In genomic region chr18:74485860-74486849, GRCh38 we compare ENCODE assay signal across 21 cellular contexts. TPM values are rescaled to one million over a fixed set of nuclear protein-coding genes. Genes with fewer than 3 reads are reported as not detected.
A peak's percentile ranks its signal among the peaks of the same experiment; 100 is the strongest.
DNase-seq lines count a peak whose midpoint lies in the region; ATAC-seq, FAIRE-seq and TF ChIP-seq lines count a peak whose summit lies in the region.
"Had no signal": no experiment of that assay in that cellular context is flagged by ENCODE, and none has a peak within 500 bp of the region (broad histone marks: within the 10 kb centered on the region; RNA-seq: fewer than 3 reads in every experiment).

No MANE protein-coding gene starts in this region.

- H3K27me3 ChIP-seq in hepatocyte (no peaks in the 10 kb centered on the region), smooth muscle cell (ENCODE audit: low read depth) (no peaks in the 10 kb centered on the region), ovary (no peaks in the 10 kb centered on the region)

- H3K36me3 ChIP-seq in hepatocyte (replicated peaks; ENCODE audit: insufficient read depth, low read depth) (no peaks in the 10 kb centered on the region), smooth muscle cell (ENCODE audit: low read depth) (no peaks in the 10 kb centered on the region), ovary (no peaks in the 10 kb centered on the region)
- H3K36me3 ChIP-seq: HAP-1 had no signal

- intact Hi-C loops in ovary (cut with DNase I): no loop called here

- H2AFZ ChIP-seq in hepatocyte: no peak overlapping the region
- no peak overlapping the region for H2AFZ ChIP-seq in smooth muscle cell (ENCODE audit: low read depth)

- peak overlapping the region; percentile 46 for H3K4me2 ChIP-seq in hepatocyte
- H3K4me2 ChIP-seq in smooth muscle cell: peak overlapping the region; percentile 63

- DNase-seq in D721Med (ENCODE audit: insufficient read length, low spot score): no peak
- no peak for DNase-seq in activated naive CD8-positive, alpha-beta T cell treated with anti-CD3 and anti-CD28 coated beads for 36 hours
- DNase-seq in hepatocyte (ENCODE audit: low spot score): no peak
- DNase-seq in smooth muscle cell (lab: John Stamatoyannopoulos, UW; ENCODE audit: unreplicated experiment): no peak
- no peak for DNase-seq in ovary
- DNase-seq in NCI-H2196 (lab: John Stamatoyannopoulos, UW; ENCODE audit: unreplicated experiment): no peak
- DNase-seq in medulla oblongata (ENCODE audit: extremely low spot score): no peak
- DNase-seq: activated T-cell treated with anti-CD3 and anti-CD28 coated beads, Interleukin-2, amount 50 U/mL, for 24 hours; Calu3; effector CD8-positive, alpha-beta T cell; GF-D8; NCI-H2029 treated with DMSO at 0.1 percent for 48 hours; NCI-H526 treated with DMSO at 0.1 percent for 48 hours; stimulated activated naive CD4-positive, alpha-beta T cell had no signal

- peaks cover 11% of the 10 kb centered on the region for H3F3A ChIP-seq in smooth muscle cell (ENCODE audit: low read depth)

- H3K9me3 ChIP-seq in hepatocyte (ENCODE audit: low read depth) (no peaks in the 10 kb centered on the region), smooth muscle cell (replicated peaks; ENCODE audit: low read depth) (no peaks in the 10 kb centered on the region), ovary (no peaks in the 10 kb centered on the region)
- H3K9me3 ChIP-seq: HAP-1 had no signal

- peak overlapping the region; percentile 29 for H3K27ac ChIP-seq in hepatocyte
- peak overlapping the region; percentile 23 for H3K27ac ChIP-seq in smooth muscle cell (ENCODE audit: low read depth)
- no peak overlapping the region for H3K27ac ChIP-seq in ovary

- peak; percentile 38 for FAIRE-seq in D721Med (lab: Jason Lieb, UNC)
- FAIRE-seq: bronchial epithelial cell, RCC 7860 had no signal

- no peak for ATAC-seq in HG03565 (IDR thresholded peaks at IDR 0.05; ENCODE audit: unreplicated experiment)

- H3K4me3 ChIP-seq in hepatocyte: no peak overlapping the region
- H3K4me3 ChIP-seq in smooth muscle cell: no peak overlapping the region
- H3K4me3 ChIP-seq in ovary: no peak overlapping the region
- H3K4me3 ChIP-seq: HAP-1 had no signal

- H4K20me1 ChIP-seq in hepatocyte (ENCODE audit: insufficient read depth, poor library complexity, severe bottlenecking): no peaks in the 10 kb centered on the region
- no peaks in the 10 kb centered on the region for H4K20me1 ChIP-seq in smooth muscle cell (ENCODE audit: low read depth)

- H3K27ac Mint-ChIP-seq in activated naive CD8-positive, alpha-beta T cell treated with anti-CD3 and anti-CD28 coated beads for 36 hours: peak overlapping the region; percentile 32
- H3K27ac Mint-ChIP-seq: activated naive CD8-positive, alpha-beta T cell; activated T-cell treated with anti-CD3 and anti-CD28 coated beads, Interleukin-2, amount 50 U/mL, for 24 hours had no signal

- H3K27me3 Mint-ChIP-seq in activated naive CD8-positive, alpha-beta T cell treated with anti-CD3 and anti-CD28 coated beads for 36 hours: no peaks in the 10 kb centered on the region
- H3K27me3 Mint-ChIP-seq: activated naive CD8-positive, alpha-beta T cell had no signal

- TF ChIP-seq CTCF in D721Med (IDR thresholded peaks at IDR 0.05; ENCODE audit: insufficient read depth, missing control alignments) (no peak), hepatocyte (IDR thresholded peaks at IDR 0.05; ENCODE audit: poor library complexity) (peak; percentile 12), smooth muscle cell (IDR thresholded peaks at IDR 0.05; ENCODE audit: borderline replicate concordance, insufficient read depth, poor library complexity, severe bottlenecking) (no peak), ovary (IDR thresholded peaks at IDR 0.05) (no peak)

- no peak overlapping the region for H3K9ac ChIP-seq in smooth muscle cell (ENCODE audit: low read depth)

- peaks cover 19% of the 10 kb centered on the region for H3K4me1 Mint-ChIP-seq in activated naive CD8-positive, alpha-beta T cell treated with anti-CD3 and anti-CD28 coated beads for 36 hours

- TF ChIP-seq POLR2A in ovary (IDR thresholded peaks at IDR 0.05): no peak

- H3K79me2 ChIP-seq in hepatocyte (no peaks in the 10 kb centered on the region), smooth muscle cell (ENCODE audit: low read depth) (no peaks in the 10 kb centered on the region)

- WGBS in hepatocyte (ENCODE audit: low lambda C conversion rate, missing lambda C conversion rate): 83% methylated on average over 17 of the region's 17 CpGs
- 81% methylated on average over 17 of the region's 17 CpGs for WGBS in smooth muscle cell (ENCODE audit: low lambda C conversion rate)
- WGBS in ovary, 3 donors: 61 to 68% (median 64%) methylated on average over 16 to 17 of the region's 17 CpGs

- H3K9me2 ChIP-seq in hepatocyte (replicated peaks; ENCODE audit: insufficient read depth): no peaks in the 10 kb centered on the region

- no peaks in the 10 kb centered on the region for H3K36me3 Mint-ChIP-seq in activated naive CD8-positive, alpha-beta T cell treated with anti-CD3 and anti-CD28 coated beads for 36 hours
- H3K36me3 Mint-ChIP-seq: activated naive CD8-positive, alpha-beta T cell had no signal

- no peaks in the 10 kb centered on the region for H3K9me3 Mint-ChIP-seq in activated naive CD8-positive, alpha-beta T cell treated with anti-CD3 and anti-CD28 coated beads for 36 hours
- H3K9me3 Mint-ChIP-seq: activated T-cell treated with anti-CD3 and anti-CD28 coated beads, Interleukin-2, amount 50 U/mL, for 24 hours had no signal

- no peak for TF ChIP-seq EP300 in ovary (IDR thresholded peaks at IDR 0.05)

- no peak overlapping the region for H3K4me3 Mint-ChIP-seq in activated naive CD8-positive, alpha-beta T cell treated with anti-CD3 and anti-CD28 coated beads for 36 hours
- H3K4me3 Mint-ChIP-seq: activated naive CD8-positive, alpha-beta T cell; activated T-cell treated with anti-CD3 and anti-CD28 coated beads, Interleukin-2, amount 50 U/mL, for 24 hours had no signal

- H3K4me1 ChIP-seq in hepatocyte (ENCODE audit: insufficient read depth): peaks cover 21% of the 10 kb centered on the region
- no peaks in the 10 kb centered on the region for H3K4me1 ChIP-seq in smooth muscle cell (ENCODE audit: low read depth)
- H3K4me1 ChIP-seq in ovary (ENCODE audit: insufficient read depth): no peaks in the 10 kb centered on the region
- H3K4me1 ChIP-seq: HAP-1 had no signal

RNA-seq across cellular contexts. Expression of gene CNDP2, which starts 10.0 kb away (rescaled TPM):
- 100 to 1,000 TPM; 201 to 207 TPM for total RNA-seq in activated naive CD8-positive, alpha-beta T cell treated with anti-CD3 and anti-CD28 coated beads for 36 hours
- total RNA-seq in hepatocyte (95.7 and 101 TPM in 2 replicates), smooth muscle cell (48.0 and 73.4 TPM in 2 replicates), ovary (100 to 1,000 TPM in 2 of 7 donors, 10 to 100 TPM in 5; 28.1 to 119 (median 91.7) TPM)
- polyA plus RNA-seq in hepatocyte (122 and 135 TPM in 2 replicates), smooth muscle cell (64.1 and 81.1 TPM in 2 replicates), ovary (100 to 1,000 TPM in 1 of 2 donors, 10 to 100 TPM in 1; 41.1 to 107 TPM)

RNA-seq across cellular contexts. Expression of gene DIPK1C, which starts 29.0 kb away (rescaled TPM):
- total RNA-seq in activated naive CD8-positive, alpha-beta T cell treated with anti-CD3 and anti-CD28 coated beads for 36 hours: not detected
- total RNA-seq in hepatocyte: 0.40 and 0.56 TPM in 2 replicates
- polyA plus RNA-seq in hepatocyte: 0.28 and 0.73 TPM in 2 replicates
- not detected in 2 replicates for total RNA-seq in smooth muscle cell
- not detected in 2 replicates for polyA plus RNA-seq in smooth muscle cell
- total RNA-seq in ovary: under 1 TPM in 2 of 7 donors, not detected in 5; 0.05 to 0.17 TPM
- under 1 TPM in 1 of 2 donors, not detected in 1; 0.04 TPM for polyA plus RNA-seq in ovary
- total RNA-seq: bronchial epithelial cell, Calu3, fibroblast of lung, kidney epithelial cell had no signal
- polyA plus RNA-seq: fibroblast of lung had no signal

RNA-seq across cellular contexts. Expression of gene CNDP1, which starts 48.1 kb away (rescaled TPM):
- total RNA-seq in activated naive CD8-positive, alpha-beta T cell treated with anti-CD3 and anti-CD28 coated beads for 36 hours: not detected
- total RNA-seq in hepatocyte: not detected in 2 replicates
- 0.23 and 0.74 TPM in 2 replicates for polyA plus RNA-seq in hepatocyte
- total RNA-seq in smooth muscle cell: 0.18 TPM in 1 of 2 replicates, not detected in the other
- polyA plus RNA-seq in smooth muscle cell: not detected in 2 replicates
- total RNA-seq in ovary: under 1 TPM in 5 of 7 donors, not detected in 2; 0.13 to 0.35 (median 0.15) TPM
- under 1 TPM in 1 of 2 donors, not detected in 1; 0.02 TPM for polyA plus RNA-seq in ovary
- total RNA-seq: bronchial epithelial cell, Calu3, fibroblast of lung, kidney epithelial cell had no signal
- polyA plus RNA-seq: fibroblast of lung had no signal

Comparison
In these comparisons a context has a peak if more than half of its experiments do, and no peak if none do; other contexts are left out.
1. H3K27ac ChIP-seq: peak in hepatocyte (single experiment) and smooth muscle cell (single experiment); none in ovary (0 of 2).